ENCODE assay signal across 1 cellular context in the genomic region with DNA sequence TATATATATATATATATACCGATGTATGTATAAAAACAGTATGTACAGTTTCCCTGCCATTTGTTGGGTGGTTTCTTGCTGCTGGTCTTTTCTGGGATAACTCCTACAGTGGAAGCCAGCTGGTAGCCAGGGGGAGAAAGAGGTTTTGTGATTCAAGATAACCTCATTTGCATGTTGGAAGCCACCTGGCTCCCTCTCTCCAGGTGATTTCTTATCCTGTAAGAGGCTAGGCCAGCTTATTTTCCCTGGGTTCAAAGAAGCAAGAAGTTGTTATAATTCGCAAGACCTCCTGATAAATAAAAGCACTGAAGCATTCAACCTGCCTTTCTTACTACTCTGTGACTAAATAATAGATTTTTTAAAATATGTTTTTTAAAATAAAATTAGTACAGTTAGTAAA.
TF ChIP-seq lines count a peak whose summit lies in the region.

No MANE protein-coding gene starts in this region.

TF ChIP-seq in GM23338, 12 proteins besides CTCF, POLR2A, EP300 and RAD21 (continued from another document):
- TF ChIP-seq, protein P1, sequence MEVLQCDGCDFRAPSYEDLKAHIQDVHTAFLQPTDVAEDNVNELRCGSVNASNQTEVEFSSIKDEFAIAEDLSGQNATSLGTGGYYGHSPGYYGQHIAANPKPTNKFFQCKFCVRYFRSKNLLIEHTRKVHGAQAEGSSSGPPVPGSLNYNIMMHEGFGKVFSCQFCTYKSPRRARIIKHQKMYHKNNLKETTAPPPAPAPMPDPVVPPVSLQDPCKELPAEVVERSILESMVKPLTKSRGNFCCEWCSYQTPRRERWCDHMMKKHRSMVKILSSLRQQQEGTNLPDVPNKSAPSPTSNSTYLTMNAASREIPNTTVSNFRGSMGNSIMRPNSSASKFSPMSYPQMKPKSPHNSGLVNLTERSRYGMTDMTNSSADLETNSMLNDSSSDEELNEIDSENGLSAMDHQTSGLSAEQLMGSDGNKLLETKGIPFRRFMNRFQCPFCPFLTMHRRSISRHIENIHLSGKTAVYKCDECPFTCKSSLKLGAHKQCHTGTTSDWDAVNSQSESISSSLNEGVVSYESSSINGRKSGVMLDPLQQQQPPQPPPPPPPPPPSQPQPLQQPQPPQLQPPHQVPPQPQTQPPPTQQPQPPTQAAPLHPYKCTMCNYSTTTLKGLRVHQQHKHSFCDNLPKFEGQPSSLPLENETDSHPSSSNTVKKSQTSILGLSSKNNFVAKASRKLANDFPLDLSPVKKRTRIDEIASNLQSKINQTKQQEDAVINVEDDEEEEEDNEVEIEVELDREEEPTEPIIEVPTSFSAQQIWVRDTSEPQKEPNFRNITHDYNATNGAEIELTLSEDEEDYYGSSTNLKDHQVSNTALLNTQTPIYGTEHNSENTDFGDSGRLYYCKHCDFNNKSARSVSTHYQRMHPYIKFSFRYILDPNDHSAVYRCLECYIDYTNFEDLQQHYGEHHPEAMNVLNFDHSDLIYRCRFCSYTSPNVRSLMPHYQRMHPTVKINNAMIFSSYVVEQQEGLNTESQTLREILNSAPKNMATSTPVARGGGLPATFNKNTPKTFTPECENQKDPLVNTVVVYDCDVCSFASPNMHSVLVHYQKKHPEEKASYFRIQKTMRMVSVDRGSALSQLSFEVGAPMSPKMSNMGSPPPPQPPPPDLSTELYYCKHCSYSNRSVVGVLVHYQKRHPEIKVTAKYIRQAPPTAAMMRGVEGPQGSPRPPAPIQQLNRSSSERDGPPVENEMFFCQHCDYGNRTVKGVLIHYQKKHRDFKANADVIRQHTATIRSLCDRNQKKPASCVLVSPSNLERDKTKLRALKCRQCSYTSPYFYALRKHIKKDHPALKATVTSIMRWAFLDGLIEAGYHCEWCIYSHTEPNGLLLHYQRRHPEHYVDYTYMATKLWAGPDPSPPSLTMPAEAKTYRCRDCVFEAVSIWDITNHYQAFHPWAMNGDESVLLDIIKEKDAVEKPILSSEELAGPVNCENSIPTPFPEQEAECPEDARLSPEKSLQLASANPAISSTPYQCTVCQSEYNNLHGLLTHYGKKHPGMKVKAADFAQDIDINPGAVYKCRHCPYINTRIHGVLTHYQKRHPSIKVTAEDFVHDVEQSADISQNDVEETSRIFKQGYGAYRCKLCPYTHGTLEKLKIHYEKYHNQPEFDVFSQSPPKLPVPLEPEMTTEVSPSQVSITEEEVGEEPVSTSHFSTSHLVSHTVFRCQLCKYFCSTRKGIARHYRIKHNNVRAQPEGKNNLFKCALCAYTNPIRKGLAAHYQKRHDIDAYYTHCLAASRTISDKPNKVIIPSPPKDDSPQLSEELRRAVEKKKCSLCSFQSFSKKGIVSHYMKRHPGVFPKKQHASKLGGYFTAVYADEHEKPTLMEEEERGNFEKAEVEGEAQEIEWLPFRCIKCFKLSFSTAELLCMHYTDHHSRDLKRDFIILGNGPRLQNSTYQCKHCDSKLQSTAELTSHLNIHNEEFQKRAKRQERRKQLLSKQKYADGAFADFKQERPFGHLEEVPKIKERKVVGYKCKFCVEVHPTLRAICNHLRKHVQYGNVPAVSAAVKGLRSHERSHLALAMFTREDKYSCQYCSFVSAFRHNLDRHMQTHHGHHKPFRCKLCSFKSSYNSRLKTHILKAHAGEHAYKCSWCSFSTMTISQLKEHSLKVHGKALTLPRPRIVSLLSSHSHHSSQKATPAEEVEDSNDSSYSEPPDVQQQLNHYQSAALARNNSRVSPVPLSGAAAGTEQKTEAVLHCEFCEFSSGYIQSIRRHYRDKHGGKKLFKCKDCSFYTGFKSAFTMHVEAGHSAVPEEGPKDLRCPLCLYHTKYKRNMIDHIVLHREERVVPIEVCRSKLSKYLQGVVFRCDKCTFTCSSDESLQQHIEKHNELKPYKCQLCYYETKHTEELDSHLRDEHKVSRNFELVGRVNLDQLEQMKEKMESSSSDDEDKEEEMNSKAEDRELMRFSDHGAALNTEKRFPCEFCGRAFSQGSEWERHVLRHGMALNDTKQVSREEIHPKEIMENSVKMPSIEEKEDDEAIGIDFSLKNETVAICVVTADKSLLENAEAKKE (CRISPR knock-in tag; IDR thresholded peaks at IDR 0.05): peak; percentile 47; the same call in 1 of the 2 replicates
- TF ChIP-seq, protein P2, sequence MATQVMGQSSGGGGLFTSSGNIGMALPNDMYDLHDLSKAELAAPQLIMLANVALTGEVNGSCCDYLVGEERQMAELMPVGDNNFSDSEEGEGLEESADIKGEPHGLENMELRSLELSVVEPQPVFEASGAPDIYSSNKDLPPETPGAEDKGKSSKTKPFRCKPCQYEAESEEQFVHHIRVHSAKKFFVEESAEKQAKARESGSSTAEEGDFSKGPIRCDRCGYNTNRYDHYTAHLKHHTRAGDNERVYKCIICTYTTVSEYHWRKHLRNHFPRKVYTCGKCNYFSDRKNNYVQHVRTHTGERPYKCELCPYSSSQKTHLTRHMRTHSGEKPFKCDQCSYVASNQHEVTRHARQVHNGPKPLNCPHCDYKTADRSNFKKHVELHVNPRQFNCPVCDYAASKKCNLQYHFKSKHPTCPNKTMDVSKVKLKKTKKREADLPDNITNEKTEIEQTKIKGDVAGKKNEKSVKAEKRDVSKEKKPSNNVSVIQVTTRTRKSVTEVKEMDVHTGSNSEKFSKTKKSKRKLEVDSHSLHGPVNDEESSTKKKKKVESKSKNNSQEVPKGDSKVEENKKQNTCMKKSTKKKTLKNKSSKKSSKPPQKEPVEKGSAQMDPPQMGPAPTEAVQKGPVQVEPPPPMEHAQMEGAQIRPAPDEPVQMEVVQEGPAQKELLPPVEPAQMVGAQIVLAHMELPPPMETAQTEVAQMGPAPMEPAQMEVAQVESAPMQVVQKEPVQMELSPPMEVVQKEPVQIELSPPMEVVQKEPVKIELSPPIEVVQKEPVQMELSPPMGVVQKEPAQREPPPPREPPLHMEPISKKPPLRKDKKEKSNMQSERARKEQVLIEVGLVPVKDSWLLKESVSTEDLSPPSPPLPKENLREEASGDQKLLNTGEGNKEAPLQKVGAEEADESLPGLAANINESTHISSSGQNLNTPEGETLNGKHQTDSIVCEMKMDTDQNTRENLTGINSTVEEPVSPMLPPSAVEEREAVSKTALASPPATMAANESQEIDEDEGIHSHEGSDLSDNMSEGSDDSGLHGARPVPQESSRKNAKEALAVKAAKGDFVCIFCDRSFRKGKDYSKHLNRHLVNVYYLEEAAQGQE (IDR thresholded peaks at IDR 0.05; ENCODE audit: unreplicated experiment): no peak
